Comparison of ENCODE assay signal across 9 cellular contexts in genomic region chr10:79799337-79799736, GRCh38. TPM values are rescaled to one million over a fixed set of nuclear protein-coding genes. Genes with fewer than 3 reads are reported as not detected.
DNase-seq lines count a peak whose midpoint lies in the region; ATAC-seq, FAIRE-seq and TF ChIP-seq lines count a peak whose summit lies in the region.
"Not testable (repeated sequence)": the region's sequence is repeated elsewhere in the genome, so short reads cannot be mapped to it uniquely, and the experiment has no call there.
"Had no signal": no experiment of that assay in that cellular context is flagged by ENCODE, and none has a peak within 500 bp of the region (broad histone marks: within the 10 kb centered on the region; RNA-seq: fewer than 3 reads in every experiment).

No MANE protein-coding gene starts in this region.

- H3K9me3 Mint-ChIP-seq in activated CD8-positive, alpha-beta T cell treated with anti-CD3 and anti-CD28 coated beads for 36 hours; activated naive CD8-positive, alpha-beta T cell treated with anti-CD3 and anti-CD28 coated beads, Interleukin-2, amount 50 U/mL, for 24 hours: not testable (repeated sequence)

- H3K36me3 Mint-ChIP-seq in activated CD8-positive, alpha-beta T cell treated with anti-CD3 and anti-CD28 coated beads for 36 hours (ENCODE audit: low read depth); activated naive CD8-positive, alpha-beta T cell treated with anti-CD3 and anti-CD28 coated beads, Interleukin-2, amount 50 U/mL, for 24 hours (ENCODE audit: low read depth): not testable (repeated sequence)

- intact Hi-C loops in activated CD8-positive, alpha-beta T cell treated with anti-CD3 and anti-CD28 coated beads for 36 hours (cut with micrococcal nuclease): not testable (repeated sequence)

- H3K4me3 Mint-ChIP-seq in activated CD8-positive, alpha-beta T cell treated with anti-CD3 and anti-CD28 coated beads for 36 hours: not testable (repeated sequence)
- peak overlapping the region; percentile 26 for H3K4me3 Mint-ChIP-seq in activated naive CD8-positive, alpha-beta T cell treated with anti-CD3 and anti-CD28 coated beads, Interleukin-2, amount 50 U/mL, for 24 hours

- not testable (repeated sequence) for H3K4me1 Mint-ChIP-seq in activated CD8-positive, alpha-beta T cell treated with anti-CD3 and anti-CD28 coated beads for 36 hours (ENCODE audit: low read depth)
- peaks cover 11% of the 10 kb centered on the region for H3K4me1 Mint-ChIP-seq in activated naive CD8-positive, alpha-beta T cell treated with anti-CD3 and anti-CD28 coated beads, Interleukin-2, amount 50 U/mL, for 24 hours

- H3K27me3 Mint-ChIP-seq in activated CD8-positive, alpha-beta T cell treated with anti-CD3 and anti-CD28 coated beads for 36 hours; activated naive CD8-positive, alpha-beta T cell treated with anti-CD3 and anti-CD28 coated beads, Interleukin-2, amount 50 U/mL, for 24 hours: not testable (repeated sequence)

- FAIRE-seq in H54 (lab: Jason Lieb, UNC): peak; percentile 98

- H3K27ac Mint-ChIP-seq in activated CD8-positive, alpha-beta T cell treated with anti-CD3 and anti-CD28 coated beads for 36 hours: not testable (repeated sequence)
- peak overlapping the region; percentile 78 for H3K27ac Mint-ChIP-seq in activated naive CD8-positive, alpha-beta T cell treated with anti-CD3 and anti-CD28 coated beads, Interleukin-2, amount 50 U/mL, for 24 hours

- POLR2A ChIA-PET in activated CD8-positive, alpha-beta T cell treated with anti-CD3 and anti-CD28 coated beads for 36 hours (lab: Charles Lee): not testable (repeated sequence)

- not testable (repeated sequence) for TF ChIP-seq POLR2A in H54 (IDR thresholded peaks at IDR 0.05; ENCODE audit: low read depth, low read length)

- not testable (repeated sequence) for TF ChIP-seq CTCF in activated CD8-positive, alpha-beta T cell treated with anti-CD3 and anti-CD28 coated beads for 36 hours (IDR thresholded peaks at IDR 0.05)

- CTCF ChIA-PET in activated CD8-positive, alpha-beta T cell treated with anti-CD3 and anti-CD28 coated beads for 36 hours (lab: Charles Lee): not testable (repeated sequence)

- DNase-seq in H54 (ENCODE audit: insufficient read length, low spot score); activated CD8-positive, alpha-beta T cell treated with anti-CD3 and anti-CD28 coated beads for 36 hours; activated naive CD8-positive, alpha-beta T cell treated with anti-CD3 and anti-CD28 coated beads, Interleukin-2, amount 50 U/mL, for 24 hours; stimulated activated naive CD8-positive, alpha-beta T cell treated with anti-CD3 and anti-CD28 coated beads, Interleukin-15, Interleukin-2, amounts not matched to agents 100 U/mL and 50 U/mL, for 24 hours: not testable (repeated sequence)

- ATAC-seq in GM18861 (IDR thresholded peaks at IDR 0.05; ENCODE audit: unreplicated experiment): peak; percentile 80
- peak; percentile 88 for ATAC-seq in GM19463 (IDR thresholded peaks at IDR 0.05; ENCODE audit: unreplicated experiment)
- peak; percentile 81 for ATAC-seq in HG02973 (IDR thresholded peaks at IDR 0.05; ENCODE audit: unreplicated experiment)
- peak; percentile 59 for ATAC-seq in HG03460 (IDR thresholded peaks at IDR 0.05; ENCODE audit: unreplicated experiment)
- ATAC-seq in activated CD8-positive, alpha-beta T cell treated with anti-CD3 and anti-CD28 coated beads for 36 hours: peak; percentile 76
- peak; percentile 80 for ATAC-seq in activated naive CD8-positive, alpha-beta T cell treated with anti-CD3 and anti-CD28 coated beads, Interleukin-2, amount 50 U/mL, for 24 hours
- ATAC-seq in stimulated activated naive CD8-positive, alpha-beta T cell treated with anti-CD3 and anti-CD28 coated beads, Interleukin-15, Interleukin-2, amounts not matched to agents 100 U/mL and 50 U/mL, for 24 hours: peak; percentile 86

RNA-seq across cellular contexts. Expression of gene NUTM2E, which starts 27.2 kb away (rescaled TPM):
- total RNA-seq in activated CD8-positive, alpha-beta T cell treated with anti-CD3 and anti-CD28 coated beads for 36 hours: under 1 TPM in 1 of 2 experiments, not detected in 1; 0.23 TPM
- total RNA-seq: esophagus muscularis mucosa had no signal
